1 cellular context compared by ENCODE assay signal in genomic region chr10:35364808-35365207, GRCh38.
TF ChIP-seq lines count a peak whose summit lies in the region.

No MANE protein-coding gene starts in this region.

TF ChIP-seq in HepG2, 621 proteins besides CTCF, POLR2A, EP300 and RAD21 (continued from another document and continues in another):
- peak; percentile 41; the same call in 1 of the 2 replicates for TF ChIP-seq ZNF652 (CRISPR knock-in tag; IDR thresholded peaks at IDR 0.05; ENCODE audit: borderline replicate concordance, low read depth)
- TF ChIP-seq ELF3 (CRISPR knock-in tag; IDR thresholded peaks at IDR 0.05), result peak; percentile 91
- TF ChIP-seq ZNF136 (CRISPR knock-in tag; IDR thresholded peaks at IDR 0.05; ENCODE audit: low read depth), result no peak
- peak; percentile 27; the same call in 1 of the 2 replicates for TF ChIP-seq ZNF12 (CRISPR knock-in tag; IDR thresholded peaks at IDR 0.05)
- TF ChIP-seq ARNTL (CRISPR knock-in tag; IDR thresholded peaks at IDR 0.05), result no peak
- no peak for TF ChIP-seq CBX5 (CRISPR knock-in tag; IDR thresholded peaks at IDR 0.05; ENCODE audit: borderline replicate concordance)
- TF ChIP-seq ZNF713 (CRISPR knock-in tag; IDR thresholded peaks at IDR 0.05), result no peak
- TF ChIP-seq RCOR2 (CRISPR knock-in tag; IDR thresholded peaks at IDR 0.05), result peak; percentile 86
- peak; percentile 74 for TF ChIP-seq NFYC (CRISPR knock-in tag; IDR thresholded peaks at IDR 0.05)
- TF ChIP-seq, protein P1, sequence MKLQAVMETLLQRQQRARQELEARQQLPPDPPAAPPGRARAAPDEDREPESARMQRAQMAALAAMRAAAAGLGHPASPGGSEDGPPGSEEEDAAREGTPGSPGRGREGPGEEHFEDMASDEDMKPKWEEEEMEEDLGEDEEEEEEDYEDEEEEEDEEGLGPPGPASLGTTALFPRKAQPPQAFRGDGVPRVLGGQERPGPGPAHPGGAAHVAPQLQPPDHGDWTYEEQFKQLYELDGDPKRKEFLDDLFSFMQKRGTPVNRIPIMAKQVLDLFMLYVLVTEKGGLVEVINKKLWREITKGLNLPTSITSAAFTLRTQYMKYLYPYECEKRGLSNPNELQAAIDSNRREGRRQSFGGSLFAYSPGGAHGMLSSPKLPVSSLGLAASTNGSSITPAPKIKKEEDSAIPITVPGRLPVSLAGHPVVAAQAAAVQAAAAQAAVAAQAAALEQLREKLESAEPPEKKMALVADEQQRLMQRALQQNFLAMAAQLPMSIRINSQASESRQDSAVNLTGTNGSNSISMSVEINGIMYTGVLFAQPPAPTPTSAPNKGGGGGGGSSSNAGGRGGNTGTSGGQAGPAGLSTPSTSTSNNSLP (IDR thresholded peaks at IDR 0.05; ENCODE audit: low read depth, low read length), result peak; percentile 72
- no peak for TF ChIP-seq SOX13 (IDR thresholded peaks at IDR 0.05)
- peak in 1 of 2 experiments; percentile 82; a peak in 2 of 4 replicates for TF ChIP-seq SOX13 (CRISPR knock-in tag; conservative IDR thresholded peaks at IDR 0.05 in 1 of 2, IDR thresholded peaks at IDR 0.05 in 1 of 2)
- TF ChIP-seq NCOR1 (IDR thresholded peaks at IDR 0.05; ENCODE audit: borderline replicate concordance, low read length), result peak; percentile 98
- peak; percentile 46; the same call in 1 of the 2 replicates for TF ChIP-seq HDAC1 (CRISPR knock-in tag; IDR thresholded peaks at IDR 0.05)
- TF ChIP-seq DMAP1 (CRISPR knock-in tag; IDR thresholded peaks at IDR 0.05), result peak; percentile 79
- peak; percentile 49 for TF ChIP-seq RARA (CRISPR knock-in tag; IDR thresholded peaks at IDR 0.05)
- TF ChIP-seq MED1 (CRISPR knock-in tag; IDR thresholded peaks at IDR 0.05), result peak; percentile 88
- TF ChIP-seq, protein P2, sequence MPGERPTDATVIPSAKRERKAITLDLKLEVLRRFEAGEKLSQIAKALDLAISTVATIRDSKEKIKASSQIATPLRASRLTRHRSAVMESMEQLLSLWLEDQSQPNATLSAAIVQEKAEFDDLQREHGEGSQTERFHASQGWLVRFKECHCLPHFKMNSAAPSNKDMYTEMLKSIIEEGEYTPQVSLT (CRISPR knock-in tag; IDR thresholded peaks at IDR 0.05; ENCODE audit: borderline replicate concordance, low read depth), result no peak
- peak; percentile 82 for TF ChIP-seq TARDBP (CRISPR knock-in tag; IDR thresholded peaks at IDR 0.05)
- TF ChIP-seq, protein P3, sequence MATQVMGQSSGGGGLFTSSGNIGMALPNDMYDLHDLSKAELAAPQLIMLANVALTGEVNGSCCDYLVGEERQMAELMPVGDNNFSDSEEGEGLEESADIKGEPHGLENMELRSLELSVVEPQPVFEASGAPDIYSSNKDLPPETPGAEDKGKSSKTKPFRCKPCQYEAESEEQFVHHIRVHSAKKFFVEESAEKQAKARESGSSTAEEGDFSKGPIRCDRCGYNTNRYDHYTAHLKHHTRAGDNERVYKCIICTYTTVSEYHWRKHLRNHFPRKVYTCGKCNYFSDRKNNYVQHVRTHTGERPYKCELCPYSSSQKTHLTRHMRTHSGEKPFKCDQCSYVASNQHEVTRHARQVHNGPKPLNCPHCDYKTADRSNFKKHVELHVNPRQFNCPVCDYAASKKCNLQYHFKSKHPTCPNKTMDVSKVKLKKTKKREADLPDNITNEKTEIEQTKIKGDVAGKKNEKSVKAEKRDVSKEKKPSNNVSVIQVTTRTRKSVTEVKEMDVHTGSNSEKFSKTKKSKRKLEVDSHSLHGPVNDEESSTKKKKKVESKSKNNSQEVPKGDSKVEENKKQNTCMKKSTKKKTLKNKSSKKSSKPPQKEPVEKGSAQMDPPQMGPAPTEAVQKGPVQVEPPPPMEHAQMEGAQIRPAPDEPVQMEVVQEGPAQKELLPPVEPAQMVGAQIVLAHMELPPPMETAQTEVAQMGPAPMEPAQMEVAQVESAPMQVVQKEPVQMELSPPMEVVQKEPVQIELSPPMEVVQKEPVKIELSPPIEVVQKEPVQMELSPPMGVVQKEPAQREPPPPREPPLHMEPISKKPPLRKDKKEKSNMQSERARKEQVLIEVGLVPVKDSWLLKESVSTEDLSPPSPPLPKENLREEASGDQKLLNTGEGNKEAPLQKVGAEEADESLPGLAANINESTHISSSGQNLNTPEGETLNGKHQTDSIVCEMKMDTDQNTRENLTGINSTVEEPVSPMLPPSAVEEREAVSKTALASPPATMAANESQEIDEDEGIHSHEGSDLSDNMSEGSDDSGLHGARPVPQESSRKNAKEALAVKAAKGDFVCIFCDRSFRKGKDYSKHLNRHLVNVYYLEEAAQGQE (IDR thresholded peaks at IDR 0.05; ENCODE audit: borderline replicate concordance in 1 of 2, low read depth in 1 of 2, low read length in 2 of 2), result peak in 1 of 2 experiments; percentile 46; a peak in 1 of 4 replicates
- no peak for TF ChIP-seq LCORL (IDR thresholded peaks at IDR 0.05)
- TF ChIP-seq LCORL (CRISPR knock-in tag; IDR thresholded peaks at IDR 0.05), result 0 out of 2 replicates have a peak, but pooled peaks have one; percentile 17
- peak; percentile 55; the same call in 1 of the 2 replicates for TF ChIP-seq ZSCAN21 (CRISPR knock-in tag; IDR thresholded peaks at IDR 0.05; ENCODE audit: borderline replicate concordance)
- TF ChIP-seq ZNF562 (CRISPR knock-in tag; IDR thresholded peaks at IDR 0.05; ENCODE audit: borderline replicate concordance), result no peak
- TF ChIP-seq ZNF275 (CRISPR knock-in tag; IDR thresholded peaks at IDR 0.05; ENCODE audit: borderline replicate concordance), result no peak
- TF ChIP-seq, protein P4, sequence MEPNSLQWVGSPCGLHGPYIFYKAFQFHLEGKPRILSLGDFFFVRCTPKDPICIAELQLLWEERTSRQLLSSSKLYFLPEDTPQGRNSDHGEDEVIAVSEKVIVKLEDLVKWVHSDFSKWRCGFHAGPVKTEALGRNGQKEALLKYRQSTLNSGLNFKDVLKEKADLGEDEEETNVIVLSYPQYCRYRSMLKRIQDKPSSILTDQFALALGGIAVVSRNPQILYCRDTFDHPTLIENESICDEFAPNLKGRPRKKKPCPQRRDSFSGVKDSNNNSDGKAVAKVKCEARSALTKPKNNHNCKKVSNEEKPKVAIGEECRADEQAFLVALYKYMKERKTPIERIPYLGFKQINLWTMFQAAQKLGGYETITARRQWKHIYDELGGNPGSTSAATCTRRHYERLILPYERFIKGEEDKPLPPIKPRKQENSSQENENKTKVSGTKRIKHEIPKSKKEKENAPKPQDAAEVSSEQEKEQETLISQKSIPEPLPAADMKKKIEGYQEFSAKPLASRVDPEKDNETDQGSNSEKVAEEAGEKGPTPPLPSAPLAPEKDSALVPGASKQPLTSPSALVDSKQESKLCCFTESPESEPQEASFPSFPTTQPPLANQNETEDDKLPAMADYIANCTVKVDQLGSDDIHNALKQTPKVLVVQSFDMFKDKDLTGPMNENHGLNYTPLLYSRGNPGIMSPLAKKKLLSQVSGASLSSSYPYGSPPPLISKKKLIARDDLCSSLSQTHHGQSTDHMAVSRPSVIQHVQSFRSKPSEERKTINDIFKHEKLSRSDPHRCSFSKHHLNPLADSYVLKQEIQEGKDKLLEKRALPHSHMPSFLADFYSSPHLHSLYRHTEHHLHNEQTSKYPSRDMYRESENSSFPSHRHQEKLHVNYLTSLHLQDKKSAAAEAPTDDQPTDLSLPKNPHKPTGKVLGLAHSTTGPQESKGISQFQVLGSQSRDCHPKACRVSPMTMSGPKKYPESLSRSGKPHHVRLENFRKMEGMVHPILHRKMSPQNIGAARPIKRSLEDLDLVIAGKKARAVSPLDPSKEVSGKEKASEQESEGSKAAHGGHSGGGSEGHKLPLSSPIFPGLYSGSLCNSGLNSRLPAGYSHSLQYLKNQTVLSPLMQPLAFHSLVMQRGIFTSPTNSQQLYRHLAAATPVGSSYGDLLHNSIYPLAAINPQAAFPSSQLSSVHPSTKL (CRISPR knock-in tag; IDR thresholded peaks at IDR 0.05), result peak; percentile 93
- TF ChIP-seq, protein P5, sequence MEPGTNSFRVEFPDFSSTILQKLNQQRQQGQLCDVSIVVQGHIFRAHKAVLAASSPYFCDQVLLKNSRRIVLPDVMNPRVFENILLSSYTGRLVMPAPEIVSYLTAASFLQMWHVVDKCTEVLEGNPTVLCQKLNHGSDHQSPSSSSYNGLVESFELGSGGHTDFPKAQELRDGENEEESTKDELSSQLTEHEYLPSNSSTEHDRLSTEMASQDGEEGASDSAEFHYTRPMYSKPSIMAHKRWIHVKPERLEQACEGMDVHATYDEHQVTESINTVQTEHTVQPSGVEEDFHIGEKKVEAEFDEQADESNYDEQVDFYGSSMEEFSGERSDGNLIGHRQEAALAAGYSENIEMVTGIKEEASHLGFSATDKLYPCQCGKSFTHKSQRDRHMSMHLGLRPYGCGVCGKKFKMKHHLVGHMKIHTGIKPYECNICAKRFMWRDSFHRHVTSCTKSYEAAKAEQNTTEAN (CRISPR knock-in tag; conservative IDR thresholded peaks at IDR 0.05), result peak; percentile 87
- TF ChIP-seq ISL2 (CRISPR knock-in tag; IDR thresholded peaks at IDR 0.05), result peak; percentile 78
- TF ChIP-seq, protein P6, sequence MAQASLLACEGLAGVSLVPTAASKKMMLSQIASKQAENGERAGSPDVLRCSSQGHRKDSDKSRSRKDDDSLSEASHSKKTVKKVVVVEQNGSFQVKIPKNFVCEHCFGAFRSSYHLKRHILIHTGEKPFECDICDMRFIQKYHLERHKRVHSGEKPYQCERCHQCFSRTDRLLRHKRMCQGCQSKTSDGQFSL (CRISPR knock-in tag; IDR thresholded peaks at IDR 0.05), result no peak
- no peak for TF ChIP-seq HINFP (CRISPR knock-in tag; IDR thresholded peaks at IDR 0.05; ENCODE audit: low read depth)
- no peak for TF ChIP-seq FOXA1 (IDR thresholded peaks at IDR 0.05)
- peak; percentile 65 for TF ChIP-seq FOXA1 (CRISPR knock-in tag; IDR thresholded peaks at IDR 0.05)
- TF ChIP-seq THAP11 (CRISPR knock-in tag; IDR thresholded peaks at IDR 0.05), result peak; percentile 58
- TF ChIP-seq IRF2 (CRISPR knock-in tag; IDR thresholded peaks at IDR 0.05), result peak; percentile 27; the same call in 1 of the 2 replicates
- no peak for TF ChIP-seq RNF2 (conservative IDR thresholded peaks at IDR 0.05; ENCODE audit: low read depth)
- TF ChIP-seq PITX1 (CRISPR knock-in tag; IDR thresholded peaks at IDR 0.05), result peak; percentile 71
- TF ChIP-seq MIER2 (CRISPR knock-in tag; IDR thresholded peaks at IDR 0.05), result peak; percentile 13; the same call in 1 of the 2 replicates
- peak; percentile 60 for TF ChIP-seq ZNF331 (CRISPR knock-in tag; IDR thresholded peaks at IDR 0.05)
- TF ChIP-seq SATB2 (CRISPR knock-in tag; IDR thresholded peaks at IDR 0.05), result 0 out of 2 replicates have a peak, but pooled peaks have one; percentile 21
- TF ChIP-seq, protein P7, sequence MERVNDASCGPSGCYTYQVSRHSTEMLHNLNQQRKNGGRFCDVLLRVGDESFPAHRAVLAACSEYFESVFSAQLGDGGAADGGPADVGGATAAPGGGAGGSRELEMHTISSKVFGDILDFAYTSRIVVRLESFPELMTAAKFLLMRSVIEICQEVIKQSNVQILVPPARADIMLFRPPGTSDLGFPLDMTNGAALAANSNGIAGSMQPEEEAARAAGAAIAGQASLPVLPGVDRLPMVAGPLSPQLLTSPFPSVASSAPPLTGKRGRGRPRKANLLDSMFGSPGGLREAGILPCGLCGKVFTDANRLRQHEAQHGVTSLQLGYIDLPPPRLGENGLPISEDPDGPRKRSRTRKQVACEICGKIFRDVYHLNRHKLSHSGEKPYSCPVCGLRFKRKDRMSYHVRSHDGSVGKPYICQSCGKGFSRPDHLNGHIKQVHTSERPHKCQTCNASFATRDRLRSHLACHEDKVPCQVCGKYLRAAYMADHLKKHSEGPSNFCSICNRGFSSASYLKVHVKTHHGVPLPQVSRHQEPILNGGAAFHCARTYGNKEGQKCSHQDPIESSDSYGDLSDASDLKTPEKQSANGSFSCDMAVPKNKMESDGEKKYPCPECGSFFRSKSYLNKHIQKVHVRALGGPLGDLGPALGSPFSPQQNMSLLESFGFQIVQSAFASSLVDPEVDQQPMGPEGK (CRISPR knock-in tag; IDR thresholded peaks at IDR 0.05), result peak; percentile 29; the same call in 1 of the 2 replicates
- TF ChIP-seq, protein P8, sequence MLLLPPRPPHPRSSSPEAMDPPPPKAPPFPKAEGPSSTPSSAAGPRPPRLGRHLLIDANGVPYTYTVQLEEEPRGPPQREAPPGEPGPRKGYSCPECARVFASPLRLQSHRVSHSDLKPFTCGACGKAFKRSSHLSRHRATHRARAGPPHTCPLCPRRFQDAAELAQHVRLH (CRISPR knock-in tag; IDR thresholded peaks at IDR 0.05; ENCODE audit: borderline replicate concordance, low read depth), result no peak
- peak; percentile 100 for TF ChIP-seq HOMEZ (CRISPR knock-in tag; IDR thresholded peaks at IDR 0.05; ENCODE audit: low read depth)
- TF ChIP-seq ASH2L (IDR thresholded peaks at IDR 0.05; ENCODE audit: insufficient read length, low read depth, low read length), result peak; percentile 81
